In genomic region chr17:61402978-61403845, GRCh38 we compare ENCODE assay signal across 8 cellular contexts. TPM values are rescaled to one million over a fixed set of nuclear protein-coding genes. Genes with fewer than 3 reads are reported as not detected.
A peak's percentile ranks its signal among the peaks of the same experiment; 100 is the strongest.
DNase-seq lines count a peak whose midpoint lies in the region; ATAC-seq and TF ChIP-seq lines count a peak whose summit lies in the region.

No MANE protein-coding gene starts in this region.

- TF ChIP-seq CTCF in heart left ventricle (IDR thresholded peaks at IDR 0.05) (no peak), lung (IDR thresholded peaks at IDR 0.05; ENCODE audit: control extremely low read depth, extremely low read depth) (no peak)

- H3K27me3 Mint-ChIP-seq in activated T-helper 17 cell treated with anti-CD3 and anti-CD28 coated beads, Interleukin-2, amount 50 U/mL, for 72 hours = peaks cover 50% of the 10 kb centered on the region

- H3K27ac ChIP-seq in heart left ventricle = peak overlapping the region; percentile 17 to 88 (median 76)
- peak overlapping the region in 1 of 2 donors; percentile 90 for H3K27ac ChIP-seq in lung (ENCODE audit: low read depth in 1 of 2, low read length in 1 of 2)

- H3K4me1 ChIP-seq in heart left ventricle = peaks cover 0 to 62% (median 22%) of the 10 kb centered on the region in 12 donors
- H3K4me1 ChIP-seq in lung (ENCODE audit: control insufficient read depth in 2 of 2, insufficient read depth in 2 of 2, low read length in 2 of 2) = peaks cover 0 to 16% of the 10 kb centered on the region in 2 donors

- peak overlapping the region; percentile 32 to 84 (median 62) for H3K4me3 ChIP-seq in heart left ventricle
- peak overlapping the region; percentile 68 for H3K4me3 ChIP-seq in lung

- H3K27me3 ChIP-seq in heart left ventricle = peaks cover 36 to 91% (median 73%) of the 10 kb centered on the region in 9 donors
- H3K27me3 ChIP-seq in lung (ENCODE audit: control insufficient read depth, insufficient read depth) = no peaks in the 10 kb centered on the region

- H3K9me3 ChIP-seq in heart left ventricle (no peaks in the 10 kb centered on the region), lung (ENCODE audit: control insufficient read depth in 2 of 2, insufficient read depth in 1 of 2, low read length in 1 of 2) (peaks cover 0 to 9% of the 10 kb centered on the region in 2 donors)

- H3K36me3 ChIP-seq in heart left ventricle (peaks cover 0 to 33% (median 0%) of the 10 kb centered on the region in 9 donors), lung (ENCODE audit: control insufficient read depth in 2 of 2, insufficient read depth in 2 of 2, low read length in 2 of 2) (peaks cover 0 to 33% of the 10 kb centered on the region in 2 donors)

- intact Hi-C loops in heart left ventricle (cut with DNase I) (loop anchor here in 4 of 10 donors (5.0 to 10.0 kb wide), 3 partner anchors 268 to 678 kb away; no protein-coding TSS in a partner anchor), left cardiac atrium (cut with DNase I) (loop anchor here in 1 of 2 donors (10.0 kb wide), 1 partner anchor 398 kb away; no protein-coding TSS in a partner anchor)

- H3K4me3 Mint-ChIP-seq in activated T-helper 17 cell treated with anti-CD3 and anti-CD28 coated beads, Interleukin-2, amount 50 U/mL, for 72 hours = peak overlapping the region; percentile 47

- peaks cover 9% of the 10 kb centered on the region for H3K4me1 Mint-ChIP-seq in activated T-helper 17 cell treated with anti-CD3 and anti-CD28 coated beads, Interleukin-2, amount 50 U/mL, for 72 hours

- TF ChIP-seq POLR2A in heart left ventricle (IDR thresholded peaks at IDR 0.05) = no peak

- H3K27ac Mint-ChIP-seq in activated T-helper 17 cell treated with anti-CD3 and anti-CD28 coated beads, Interleukin-2, amount 50 U/mL, for 72 hours = no peak overlapping the region

- H3K9me3 Mint-ChIP-seq in activated T-helper 17 cell treated with anti-CD3 and anti-CD28 coated beads, Interleukin-2, amount 50 U/mL, for 72 hours = no peaks in the 10 kb centered on the region

- 15 to 36% (median 22%) methylated on average over 36 to 57 of the region's 57 CpGs for WGBS in heart left ventricle, 4 donors
- WGBS in lung, 2 donors = 15 to 26% methylated on average over 50 to 57 of the region's 57 CpGs

- H3K36me3 Mint-ChIP-seq in activated T-helper 17 cell treated with anti-CD3 and anti-CD28 coated beads, Interleukin-2, amount 50 U/mL, for 72 hours (ENCODE audit: low read depth) = peaks cover 11% of the 10 kb centered on the region

- no peak for ATAC-seq in heart left ventricle
- ATAC-seq in left cardiac atrium = no peak
- ATAC-seq in activated T-helper 17 cell treated with anti-CD3 and anti-CD28 coated beads, Interleukin-2, amount 50 U/mL, for 72 hours (replicated peaks) = peak; percentile 31
- no peak for ATAC-seq in lung (ENCODE audit: insufficient read depth, low FRiP score)
- no peak for ATAC-seq in HG02840 (IDR thresholded peaks at IDR 0.05; ENCODE audit: low FRiP score, unreplicated experiment)
- no peak for ATAC-seq in GM19455 (IDR thresholded peaks at IDR 0.05; ENCODE audit: unreplicated experiment)

- DNase-seq in heart left ventricle = peak in 2 of 5 donors; percentile 47 to 69
- no peak for DNase-seq in left cardiac atrium
- no peak for DNase-seq in lung (ENCODE audit: low spot score)
- no peak for DNase-seq in effector CD8-positive, alpha-beta T cell (lab: John Stamatoyannopoulos, UW)
- DNase-seq in OCI-M2 (lab: John Stamatoyannopoulos, UW; ENCODE audit: unreplicated experiment) = no peak

RNA-seq across cellular contexts. Expression of gene TBX2, which starts 3.6 kb away (rescaled TPM):
- total RNA-seq in heart left ventricle (10 to 100 TPM in 7 of 9 donors, 1 to 10 TPM in 2; 7.0 to 23.0 (median 13.6) TPM), left cardiac atrium (10 to 100 TPM; 12.1 to 17.0 TPM), lung (100 to 1,000 TPM; 106 to 155 TPM)
- polyA plus RNA-seq in heart left ventricle (10 to 100 TPM in 1 of 2 donors, 1 to 10 TPM in 1; 9.6 to 13.4 TPM), lung (10 to 100 TPM; 44.5 to 52.2 TPM)
- total RNA-seq in activated T-helper 17 cell treated with anti-CD3 and anti-CD28 coated beads, Interleukin-2, amount 50 U/mL, for 72 hours = not detected

RNA-seq across cellular contexts. Expression of gene TBX4, which starts 49.0 kb away (rescaled TPM):
- total RNA-seq in heart left ventricle (under 1 TPM in 3 of 9 donors, not detected in 6; 0.09 to 0.29 (median 0.10) TPM), left cardiac atrium (not detected), lung (10 to 100 TPM; 28.7 to 53.7 TPM)
- polyA plus RNA-seq in heart left ventricle (under 1 TPM in 1 of 2 donors, not detected in 1; 0.07 TPM), lung (10 to 100 TPM in 1 of 2 donors, 1 to 10 TPM in 1; 6.1 to 15.3 TPM)
- not detected for total RNA-seq in activated T-helper 17 cell treated with anti-CD3 and anti-CD28 coated beads, Interleukin-2, amount 50 U/mL, for 72 hours

Comparison
In these comparisons a context has a peak if more than half of its experiments do, and no peak if none do; other contexts are left out.
1. RNA of gene TBX2, which starts 3.6 kb away (total RNA-seq): 106 to 155 TPM in lung, 12.1 to 17.0 TPM in left cardiac atrium and 7.0 to 23.0 TPM in heart left ventricle; not detected in activated T-helper 17 cell treated with anti-CD3 and anti-CD28 coated beads, Interleukin-2, amount 50 U/mL, for 72 hours; every median in the first group is over 4 times any median in the second.
2. RNA of gene TBX4, which starts 49.0 kb away (total RNA-seq): 28.7 to 53.7 TPM in lung; not detected in left cardiac atrium, 0.09 to 0.29 TPM in heart left ventricle and not detected in activated T-helper 17 cell treated with anti-CD3 and anti-CD28 coated beads, Interleukin-2, amount 50 U/mL, for 72 hours; every median in the first group is over 10 times any median in the second.